Comparison of ENCODE assay signal across 22 cellular contexts in genomic region chr18:74226156-74226555, GRCh38.
DNase-seq lines count a peak whose midpoint lies in the region; ATAC-seq and TF ChIP-seq lines count a peak whose summit lies in the region.
"Had no signal": no experiment of that assay in that cellular context is flagged by ENCODE, and none has a peak within 500 bp of the region (broad histone marks: within the 10 kb centered on the region; RNA-seq: fewer than 3 reads in every experiment).

No MANE protein-coding gene starts in this region.

- intact Hi-C loops in Calu3 (cut with micrococcal nuclease; ENCODE audit: unreplicated experiment) = no loop called here

- H3K4me3 ChIP-seq in duodenal mucosa (ENCODE audit: low read depth in 1 of 2, low read length in 2 of 2) = no peak overlapping the region
- no peak overlapping the region for H3K4me3 ChIP-seq in liver (ENCODE audit: low read depth in 1 of 3, low read length in 3 of 3)
- H3K4me3 ChIP-seq: BLaER1, SK-N-MC had no signal

- H3K27ac ChIP-seq in duodenal mucosa (ENCODE audit: low read depth, low read length) = peak overlapping the region; percentile 70
- peak overlapping the region; percentile 79 to 99 for H3K27ac ChIP-seq in liver (ENCODE audit: low read depth in 1 of 2, low read length in 2 of 2)
- H3K27ac ChIP-seq: BLaER1, SK-N-MC had no signal

- H3K27me3 Mint-ChIP-seq in Calu3 (ENCODE audit: unreplicated experiment) = no peaks in the 10 kb centered on the region
- no peaks in the 10 kb centered on the region for H3K27me3 Mint-ChIP-seq in progenitor cell of endocrine pancreas

- H3K27me3 ChIP-seq in duodenal mucosa (ENCODE audit: control insufficient read depth in 1 of 2, insufficient read depth in 2 of 2, low read length in 2 of 2) (no peaks in the 10 kb centered on the region), liver (ENCODE audit: control insufficient read depth in 4 of 4, insufficient read depth in 4 of 4, low read length in 3 of 4) (no peaks in the 10 kb centered on the region)
- H3K27me3 ChIP-seq: BLaER1 had no signal

- peaks cover 68% of the 10 kb centered on the region for H3K4me1 Mint-ChIP-seq in Calu3 (ENCODE audit: low read depth, unreplicated experiment)
- H3K4me1 Mint-ChIP-seq in progenitor cell of endocrine pancreas (ENCODE audit: low read depth) = peaks cover 40% of the 10 kb centered on the region

- H3K4me3 Mint-ChIP-seq in Calu3 (ENCODE audit: low read depth, unreplicated experiment) (peak overlapping the region; percentile 32), progenitor cell of endocrine pancreas (ENCODE audit: low read depth) (no peak overlapping the region)
- H3K4me3 Mint-ChIP-seq: CD4-positive, alpha-beta T cell had no signal

- H3K9me3 Mint-ChIP-seq in Calu3 (ENCODE audit: low read depth, unreplicated experiment) = no peaks in the 10 kb centered on the region
- H3K9me3 Mint-ChIP-seq in progenitor cell of endocrine pancreas (ENCODE audit: low read depth) = peaks cover 4% of the 10 kb centered on the region
- H3K9me3 Mint-ChIP-seq: CD4-positive, alpha-beta T cell had no signal

- CTCF ChIA-PET in Calu3 (lab: Charles Lee) = interaction anchor here (0.6 kb wide), 1 partner anchor 325 kb away, joined by 3 read pairs; no protein-coding TSS in a partner anchor

- no peaks in the 10 kb centered on the region for H3K9me3 ChIP-seq in duodenal mucosa (ENCODE audit: control insufficient read depth in 1 of 2, low read length in 2 of 2)
- no peaks in the 10 kb centered on the region for H3K9me3 ChIP-seq in liver (ENCODE audit: control insufficient read depth in 4 of 4, low read length in 3 of 4)
- H3K9me3 ChIP-seq: BLaER1 had no signal

- H3K36me3 ChIP-seq in duodenal mucosa (ENCODE audit: control insufficient read depth in 1 of 2, insufficient read depth in 2 of 2, low read length in 2 of 2) (no peaks in the 10 kb centered on the region), liver (ENCODE audit: control insufficient read depth in 4 of 4, insufficient read depth in 3 of 4, low read depth in 1 of 4, low read length in 3 of 4) (no peaks in the 10 kb centered on the region)
- H3K36me3 ChIP-seq: BLaER1 had no signal

- TF ChIP-seq RAD21 in liver (IDR thresholded peaks at IDR 0.05) = peak; percentile 13 to 37

- H3K4me1 ChIP-seq in duodenal mucosa (ENCODE audit: control insufficient read depth in 1 of 2, insufficient read depth in 2 of 2, low read length in 2 of 2) (peaks cover 43 to 52% of the 10 kb centered on the region in 2 donors), liver (ENCODE audit: control insufficient read depth in 4 of 4, insufficient read depth in 4 of 4, low read length in 3 of 4) (peaks cover 16 to 52% (median 36%) of the 10 kb centered on the region in 4 donors)
- H3K4me1 ChIP-seq: BLaER1 had no signal

- DNase-seq in Calu3 (no peak), progenitor cell of endocrine pancreas (ENCODE audit: low spot score, unreplicated experiment) (no peak), HPDE6-E6E7 (ENCODE audit: extremely low spot score) (no peak), retina (no peak)
- DNase-seq: CD4-positive, alpha-beta T cell; DMS79 treated with DMSO at 0.1 percent for 48 hours; GF-D8; HCEC 1CT; KBM-7; NCI-H1105 treated with DMSO at 0.1 percent for 48 hours; NCI-H1930; NCI-H446 treated with DMSO at 0.1 percent for 48 hours; NCI-H526; NCI-H82; SIG-M5 had no signal

- TF ChIP-seq CTCF in Calu3 (IDR thresholded peaks at IDR 0.05; ENCODE audit: unreplicated experiment) = no peak
- TF ChIP-seq CTCF in liver (IDR thresholded peaks at IDR 0.05; ENCODE audit: low read depth, low read length, missing input control) = no peak
- TF ChIP-seq CTCF in progenitor cell of endocrine pancreas (IDR thresholded peaks at IDR 0.05; ENCODE audit: unreplicated experiment) = no peak

- H3K9ac ChIP-seq in duodenal mucosa (ENCODE audit: low read depth in 1 of 2, low read length in 2 of 2) = peak overlapping the region in 1 of 2 donors; percentile 20
- H3K9ac ChIP-seq in liver (ENCODE audit: low read depth in 1 of 2, low read length in 2 of 2) = no peak overlapping the region
- H3K9ac ChIP-seq: BLaER1 had no signal

- H3K27ac Mint-ChIP-seq in Calu3 (ENCODE audit: unreplicated experiment) (peak overlapping the region; percentile 70), progenitor cell of endocrine pancreas (peak overlapping the region; percentile 89)
- H3K27ac Mint-ChIP-seq: CD4-positive, alpha-beta T cell had no signal

- H3K36me3 Mint-ChIP-seq in Calu3 (ENCODE audit: insufficient read depth, unreplicated experiment) (no peaks in the 10 kb centered on the region), progenitor cell of endocrine pancreas (ENCODE audit: insufficient read depth) (no peaks in the 10 kb centered on the region)

- no TSS peak for BruUV-seq in Calu3 (replicated peaks; lab: Mats Ljungman, UMichigan)

- no peak for ATAC-seq in HG02884 (IDR thresholded peaks at IDR 0.05; ENCODE audit: unreplicated experiment)
- ATAC-seq in HG02763 (IDR thresholded peaks at IDR 0.05; ENCODE audit: unreplicated experiment) = no peak
- ATAC-seq: Panc1 had no signal

- 28% methylated on average over 4 of the region's 4 CpGs for WGBS in liver

TF ChIP-seq in liver, 16 proteins besides CTCF, POLR2A, EP300 and RAD21:
- TF ChIP-seq FOXA2 (IDR thresholded peaks at IDR 0.05) (no peak), EGR1 (IDR thresholded peaks at IDR 0.05; ENCODE audit: low read depth in 2 of 2) (peak in 1 of 2 donors; percentile 68), HNF4A (conservative IDR thresholded peaks at IDR 0.05) (peak; percentile 90 to 93), GABPA (IDR thresholded peaks at IDR 0.05 in 1 of 2, conservative IDR thresholded peaks at IDR 0.05 in 1 of 2) (no peak), REST (IDR thresholded peaks at IDR 0.05) (no peak), JUND (IDR thresholded peaks at IDR 0.05) (peak in 1 of 2 donors; percentile 80), FOXA1 (IDR thresholded peaks at IDR 0.05) (no peak), MAX (IDR thresholded peaks at IDR 0.05) (peak; percentile 92), YY1 (IDR thresholded peaks at IDR 0.05) (peak; percentile 68), ATF3 (IDR thresholded peaks at IDR 0.05) (no peak), ZBTB33 (IDR thresholded peaks at IDR 0.05) (peak; percentile 67), TAF1 (conservative IDR thresholded peaks at IDR 0.05) (no peak), NR2F2 (IDR thresholded peaks at IDR 0.05) (peak; percentile 29), HNF4G (IDR thresholded peaks at IDR 0.05) (peak; percentile 69), SP1 (IDR thresholded peaks at IDR 0.05) (peak; percentile 87), RXRA (IDR thresholded peaks at IDR 0.05) (peak; percentile 74 to 91)
